In genomic region chr10:30502266-30503058, GRCh38 we compare ENCODE assay signal across 8 cellular contexts.
DNase-seq lines count a peak whose midpoint lies in the region; ATAC-seq, FAIRE-seq and TF ChIP-seq lines count a peak whose summit lies in the region.

No MANE protein-coding gene starts in this region.

- no peaks in the 10 kb centered on the region for H3K79me2 ChIP-seq in MM.1S (ENCODE audit: low read length)
- no peaks in the 10 kb centered on the region for H3K79me2 ChIP-seq in K562 (ENCODE audit: control insufficient read depth, insufficient read depth, low read length)

- peak overlapping the region; percentile 2 for H3K27ac Mint-ChIP-seq in activated T-cell treated with anti-CD3 and anti-CD28 coated beads, Interleukin-2, amount 50 U/mL, for 24 hours

- FAIRE-seq in H54 (lab: Jason Lieb, UNC) (peak; percentile 27), K562 (lab: Jason Lieb, UNC) (peak; percentile 96)

- no peaks in the 10 kb centered on the region for H4K20me1 ChIP-seq in MM.1S (ENCODE audit: insufficient read depth, low read length)
- H4K20me1 ChIP-seq in K562 (replicated peaks; ENCODE audit: control insufficient read depth, insufficient read depth, low read length), result no peaks in the 10 kb centered on the region

- H3K4me1 ChIP-seq in MM.1S (ENCODE audit: low read length), result peaks cover 14% of the 10 kb centered on the region
- H3K4me1 ChIP-seq in K562 (replicated peaks in 1 of 2; ENCODE audit: control insufficient read depth in 2 of 2, insufficient read depth in 2 of 2, low read length in 2 of 2), result peaks cover 8 to 39% of the 10 kb centered on the region in 2 experiments; a peak in 4 of 5 replicates

- in situ Hi-C loops in K562 (cut with MboI), result no loop called here

- intact Hi-C loops in K562 (cut with micrococcal nuclease), result loop anchor here (5.0 kb wide), 1 partner anchor 65 kb away; no protein-coding TSS in a partner anchor

- no peak for DNase-seq in activated T-cell treated with anti-CD3 and anti-CD28 coated beads, Interleukin-2, amount 50 U/mL, for 24 hours
- DNase-seq in activated T-cell treated with anti-CD3 and anti-CD28 coated beads for 4 hours (no peak), H54 (ENCODE audit: insufficient read length, low spot score) (no peak), MM.1S (peak; percentile 87), K562 (ENCODE audit: extremely low read depth in 1 of 4, low spot score in 3 of 4) (peak; percentile 59 to 87 (median 72)), NCI-H774 (lab: John Stamatoyannopoulos, UW) (no peak)
- DNase-seq in stimulated activated naive CD8-positive, alpha-beta T cell treated with anti-CD3 and anti-CD28 coated beads, Interleukin-15, Interleukin-2, amounts not matched to agents 100 U/mL and 50 U/mL, for 24 hours, result peak; percentile 44

- no peaks in the 10 kb centered on the region for H3K36me3 Mint-ChIP-seq in activated T-cell treated with anti-CD3 and anti-CD28 coated beads, Interleukin-2, amount 50 U/mL, for 24 hours (ENCODE audit: low read depth)

- H3K27me3 Mint-ChIP-seq in activated T-cell treated with anti-CD3 and anti-CD28 coated beads, Interleukin-2, amount 50 U/mL, for 24 hours, result no peaks in the 10 kb centered on the region

- no peak for TF ChIP-seq RAD21 in K562 (CRISPR knock-in tag; conservative IDR thresholded peaks at IDR 0.05 in 1 of 2, IDR thresholded peaks at IDR 0.05 in 1 of 2)

- H3K9ac ChIP-seq in MM.1S (ENCODE audit: low read length) (peak overlapping the region; percentile 27; the same call in 1 of the 2 replicates), K562 (ENCODE audit: insufficient read depth in 1 of 2, low read depth in 2 of 2, low read length in 2 of 2) (peak overlapping the region in 1 of 2 experiments; percentile 22; a peak in 1 of 4 replicates)

- H3K4me3 Mint-ChIP-seq in activated T-cell treated with anti-CD3 and anti-CD28 coated beads, Interleukin-2, amount 50 U/mL, for 24 hours, result peak overlapping the region; percentile 13

- H3K4me1 Mint-ChIP-seq in activated T-cell treated with anti-CD3 and anti-CD28 coated beads, Interleukin-2, amount 50 U/mL, for 24 hours (ENCODE audit: low read depth), result peaks cover 34% of the 10 kb centered on the region

- H3F3A ChIP-seq in MM.1S (ENCODE audit: insufficient read depth, low read length), result peaks cover 14% of the 10 kb centered on the region

- no peaks in the 10 kb centered on the region for H3K9me3 Mint-ChIP-seq in activated T-cell treated with anti-CD3 and anti-CD28 coated beads, Interleukin-2, amount 50 U/mL, for 24 hours

- POLR2A ChIA-PET in K562 (lab: Yijun Ruan, JAX), result interaction anchor here (1.1 to 3.6 kb wide), 4 partner anchors 8 to 65 kb away, joined by 4 to 16 read pairs (median 4); no protein-coding TSS in a partner anchor

- no peaks in the 10 kb centered on the region for H3K9me1 ChIP-seq in K562 (ENCODE audit: control insufficient read depth, insufficient read depth, low read length)

- no peaks in the 10 kb centered on the region for H3K36me3 ChIP-seq in MM.1S (replicated peaks; ENCODE audit: insufficient read depth, low read length)
- H3K36me3 ChIP-seq in K562 (ENCODE audit: control insufficient read depth, insufficient read depth, low read length), result no peaks in the 10 kb centered on the region

- TF ChIP-seq POLR2A in H54 (IDR thresholded peaks at IDR 0.05; ENCODE audit: low read depth, low read length) (no peak), K562 (conservative IDR thresholded peaks at IDR 0.05) (no peak)

- H3K9me2 ChIP-seq in MM.1S (replicated peaks; ENCODE audit: insufficient read depth, low read length), result no peaks in the 10 kb centered on the region

- H3K4me2 ChIP-seq in MM.1S (ENCODE audit: low read depth, low read length), result peak overlapping the region; percentile 96
- H3K4me2 ChIP-seq in K562 (ENCODE audit: insufficient read depth, low read length), result 0 out of 2 replicates have a peak overlapping the region, but pooled peaks have one; percentile 2

- H3K4me3 ChIP-seq in MM.1S (ENCODE audit: low read length) (peak overlapping the region; percentile 49), K562 (no peak overlapping the region)

- CTCF ChIA-PET in K562 (lab: Yijun Ruan, JAX; ENCODE audit: low intra/inter-chr PET ratio), result no interaction called here

- no TSS peak for BruUV-seq in K562 (replicated peaks; lab: Mats Ljungman, UMichigan)

- ATAC-seq in K562 (peak; percentile 93), GM19455 (IDR thresholded peaks at IDR 0.05; ENCODE audit: unreplicated experiment) (no peak)
- ATAC-seq in stimulated activated naive CD8-positive, alpha-beta T cell treated with anti-CD3 and anti-CD28 coated beads, Interleukin-15, Interleukin-2, amounts not matched to agents 100 U/mL and 50 U/mL, for 24 hours, result peak; percentile 90

- 24% methylated on average over 11 of the region's 11 CpGs for whole genome bisulfite sequencing in K562 (ENCODE audit: insufficient coverage, low coverage, missing lambda C conversion rate)

- H3K27ac ChIP-seq in MM.1S (ENCODE audit: low read length), result peak overlapping the region; percentile 28; the same call in 1 of the 2 replicates
- peak overlapping the region; percentile 1 for H3K27ac ChIP-seq in K562 (ENCODE audit: extremely low read depth, low read depth, low read length)

- 0 out of 2 replicates have a peak, but pooled peaks have one; percentile 22 for TF ChIP-seq EP300 in K562 (IDR thresholded peaks at IDR 0.05; ENCODE audit: low read length)

- H3K27me3 ChIP-seq in MM.1S (replicated peaks; ENCODE audit: insufficient read depth, low read length) (no peaks in the 10 kb centered on the region), K562 (ENCODE audit: control insufficient read depth in 2 of 2, insufficient read depth in 2 of 2, low read length in 2 of 2) (no peaks in the 10 kb centered on the region)

- TF ChIP-seq CTCF in MM.1S (IDR thresholded peaks at IDR 0.05; ENCODE audit: low read length) (no peak), K562 (IDR thresholded peaks at IDR 0.05 in 2 of 3, conservative IDR thresholded peaks at IDR 0.05 in 1 of 3; ENCODE audit: insufficient read depth in 2 of 3, low read depth in 1 of 3, low read length in 3 of 3) (no peak)

- H2AFZ ChIP-seq in MM.1S (ENCODE audit: low read length) (peak overlapping the region; percentile 84), K562 (ENCODE audit: low read depth, low read length) (peak overlapping the region; percentile 67)

- no peaks in the 10 kb centered on the region for H3K9me3 ChIP-seq in MM.1S (replicated peaks; ENCODE audit: insufficient read depth, low read length)
- H3K9me3 ChIP-seq in K562 (replicated peaks; ENCODE audit: control insufficient read depth, insufficient read depth, low read depth, low read length), result no peaks in the 10 kb centered on the region

TF ChIP-seq in K562, 482 proteins besides CTCF, POLR2A, EP300 and RAD21 (continues in another document):
- TF ChIP-seq ZNF41 (CRISPR knock-in tag; conservative IDR thresholded peaks at IDR 0.05) (no peak), RBM17 (IDR thresholded peaks at IDR 0.05; ENCODE audit: borderline replicate concordance, low read depth, low read length) (no peak), KLF16 (IDR thresholded peaks at IDR 0.05) (peak; percentile 32; the same call in 1 of the 2 replicates), MTF1 (CRISPR knock-in tag; IDR thresholded peaks at IDR 0.05; ENCODE audit: borderline replicate concordance) (no peak), SMARCA4 (IDR thresholded peaks at IDR 0.05) (peak; percentile 80; the same call in 1 of the 2 replicates), ELK1 (CRISPR knock-in tag; IDR thresholded peaks at IDR 0.05) (no peak), GTF3C2 (IDR thresholded peaks at IDR 0.05; ENCODE audit: borderline replicate concordance, extremely low read depth, insufficient read length) (no peak), KLF1 (tag; IDR thresholded peaks at IDR 0.05) (no peak), THRB (CRISPR knock-in tag; conservative IDR thresholded peaks at IDR 0.05) (no peak), CBFA2T3 (IDR thresholded peaks at IDR 0.05) (peak; percentile 66)

Comparison
In these comparisons a context has a peak if more than half of its experiments do, and no peak if none do; other contexts are left out.
1. DNase-seq: peak in MM.1S (single experiment), K562 (4 of 4) and stimulated activated naive CD8-positive, alpha-beta T cell treated with anti-CD3 and anti-CD28 coated beads, Interleukin-15, Interleukin-2, amounts not matched to agents 100 U/mL and 50 U/mL, for 24 hours (single experiment); none in activated T-cell treated with anti-CD3 and anti-CD28 coated beads, Interleukin-2, amount 50 U/mL, for 24 hours (single experiment), activated T-cell treated with anti-CD3 and anti-CD28 coated beads for 4 hours (single experiment), H54 (single experiment) and NCI-H774 (single experiment).